14 cellular contexts compared by ENCODE assay signal in the genomic region with DNA sequence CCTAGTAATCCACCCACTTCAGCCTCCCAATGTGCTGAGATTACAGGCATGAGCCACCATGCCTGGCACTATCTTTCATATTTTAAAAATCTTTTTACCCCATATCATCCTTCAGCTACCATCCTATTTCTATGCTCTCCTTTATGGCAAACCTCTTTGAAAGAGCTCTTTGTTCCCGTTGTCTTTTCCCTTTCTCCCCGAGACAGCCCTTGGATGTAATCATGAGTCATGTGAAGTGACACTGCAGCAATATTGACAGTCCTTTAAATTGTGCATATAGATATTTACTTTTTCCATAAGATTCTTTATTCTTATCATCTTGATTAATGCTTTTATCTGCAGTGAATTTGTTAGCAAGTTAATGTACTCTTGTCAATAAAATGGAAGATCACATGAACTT.
DNase-seq lines count a peak whose midpoint lies in the region; ATAC-seq and TF ChIP-seq lines count a peak whose summit lies in the region.
"Had no signal": no experiment of that assay in that cellular context is flagged by ENCODE, and none has a peak within 500 bp of the region (broad histone marks: within the 10 kb centered on the region; RNA-seq: fewer than 3 reads in every experiment).

No MANE protein-coding gene starts in this region.

- no peaks in the 10 kb centered on the region for H3K27me3 ChIP-seq in lower lobe of right lung (ENCODE audit: low read depth)

- ATAC-seq in lower lobe of right lung: no peak
- ATAC-seq: CD8-positive, alpha-beta T cell; GM12878 had no signal

- DNase-seq in DMS53 (lab: John Stamatoyannopoulos, UW) (peak; percentile 8), DMS53 treated with DMSO at 0.1 percent for 48 hours (lab: John Stamatoyannopoulos, UW; ENCODE audit: unreplicated experiment) (no peak), NCI-H69 (lab: John Stamatoyannopoulos, UW) (peak; percentile 8), foreskin melanocyte (peak; percentile 71), pons (ENCODE audit: low spot score) (peak; percentile 51), NCI-H2081 (lab: John Stamatoyannopoulos, UW) (no peak), lower lobe of right lung (no peak), mucosa of gallbladder (ENCODE audit: low spot score) (no peak)
- DNase-seq: Caco-2; CD8-positive, alpha-beta T cell; GM23248 had no signal

- H3K27ac ChIP-seq in lower lobe of right lung: no peak overlapping the region
- H3K27ac ChIP-seq: 22Rv1, GM23248 had no signal

- TF ChIP-seq CTCF in lower lobe of right lung (IDR thresholded peaks at IDR 0.05): no peak

- no peaks in the 10 kb centered on the region for H3K9me3 ChIP-seq in lower lobe of right lung
- H3K9me3 ChIP-seq: Caco-2, HAP-1 had no signal

- intact Hi-C loops in lower lobe of right lung (cut with DNase I): no loop called here

- no peaks in the 10 kb centered on the region for H3K36me3 ChIP-seq in lower lobe of right lung
- H3K36me3 ChIP-seq: HAP-1 had no signal

- no peak overlapping the region for H3K4me3 ChIP-seq in lower lobe of right lung
- H3K4me3 ChIP-seq: GM12878, GM23248, HAP-1 had no signal

- no peaks in the 10 kb centered on the region for H3K4me1 ChIP-seq in lower lobe of right lung
- H3K4me1 ChIP-seq: Caco-2, HAP-1 had no signal

Comparison
In these comparisons a context has a peak if more than half of its experiments do, and no peak if none do; other contexts are left out.
1. DNase-seq: peak in DMS53 (single experiment), NCI-H69 (single experiment), foreskin melanocyte (single experiment) and pons (single experiment); none in DMS53 treated with DMSO at 0.1 percent for 48 hours (single experiment), NCI-H2081 (0 of 2), lower lobe of right lung (single experiment) and mucosa of gallbladder (single experiment).